8 cellular contexts compared by ENCODE assay signal in genomic region chr17:67390646-67391480, GRCh38. TPM values are rescaled to one million over a fixed set of nuclear protein-coding genes. Genes with fewer than 3 reads are reported as not detected.
A peak's percentile ranks its signal among the peaks of the same experiment; 100 is the strongest.
DNase-seq lines count a peak whose midpoint lies in the region; ATAC-seq and TF ChIP-seq lines count a peak whose summit lies in the region.

No MANE protein-coding gene starts in this region.

- whole genome bisulfite sequencing in transverse colon (ENCODE audit: low coverage in 1 of 2), 2 donors: 57 to 68% methylated on average over 7 to 9 of the region's 9 CpGs

- in situ Hi-C loops in transverse colon (cut with MboI; ENCODE audit: low pct_ligation_motif_present in 1 of 4, low pct_unique_long_range_greater_than_20kb in 1 of 4, low sequenced_read_pairs in 3 of 4): loop anchor here in 2 of 4 donors (10.0 to 25.0 kb wide), 3 partner anchors 74 to 296 kb away; no protein-coding TSS in a partner anchor

- POLR2A ChIA-PET in naive thymus-derived CD4-positive, alpha-beta T cell (lab: Charles Lee): interaction anchor here (0.6 to 6.6 kb wide), 13 partner anchors 8 to 85 kb away, joined by 3 to 53 read pairs (median 11); partner anchors contain the start of gene PITPNC1

- peak overlapping the region; percentile 66 to 90 (median 84) for H3K4me3 Mint-ChIP-seq in naive thymus-derived CD4-positive, alpha-beta T cell

- no peaks in the 10 kb centered on the region for H3K27me3 Mint-ChIP-seq in naive thymus-derived CD4-positive, alpha-beta T cell

- H3K4me1 ChIP-seq in naive thymus-derived CD4-positive, alpha-beta T cell (ENCODE audit: control insufficient read depth in 2 of 2, insufficient read depth in 2 of 2, low read length in 2 of 2): peaks cover 29 to 47% of the 10 kb centered on the region in 2 donors
- H3K4me1 ChIP-seq in transverse colon: peaks cover 0 to 7% (median 3%) of the 10 kb centered on the region in 4 donors

- H3K9me3 Mint-ChIP-seq in naive thymus-derived CD4-positive, alpha-beta T cell: peaks cover 0 to 2% (median 0%) of the 10 kb centered on the region in 11 donors

- H3K9me3 ChIP-seq in MG63 (no peaks in the 10 kb centered on the region), transverse colon (no peaks in the 10 kb centered on the region)
- H3K9me3 ChIP-seq in naive thymus-derived CD4-positive, alpha-beta T cell (ENCODE audit: control insufficient read depth in 2 of 3, low read length in 3 of 3): no peaks in the 10 kb centered on the region

- TF ChIP-seq EP300 in transverse colon (IDR thresholded peaks at IDR 0.05; ENCODE audit: low read depth): no peak

- H3K36me3 ChIP-seq in MG63: no peaks in the 10 kb centered on the region
- peaks cover 0 to 5% (median 0%) of the 10 kb centered on the region in 3 experiments for H3K36me3 ChIP-seq in naive thymus-derived CD4-positive, alpha-beta T cell (ENCODE audit: control insufficient read depth in 2 of 3, insufficient read depth in 3 of 3, low read length in 3 of 3)
- H3K36me3 ChIP-seq in transverse colon: no peaks in the 10 kb centered on the region

- no peaks in the 10 kb centered on the region for H3K27me3 ChIP-seq in MG63
- no peaks in the 10 kb centered on the region for H3K27me3 ChIP-seq in naive thymus-derived CD4-positive, alpha-beta T cell (ENCODE audit: control insufficient read depth in 2 of 2, insufficient read depth in 2 of 2, low read length in 2 of 2)
- H3K27me3 ChIP-seq in transverse colon: no peaks in the 10 kb centered on the region

- H3K4me3 ChIP-seq in MG63 (no peak overlapping the region), transverse colon (no peak overlapping the region)
- peak overlapping the region; percentile 34 for H3K4me3 ChIP-seq in naive thymus-derived CD4-positive, alpha-beta T cell (ENCODE audit: low read length)

- H3K27ac Mint-ChIP-seq in naive thymus-derived CD4-positive, alpha-beta T cell: peak overlapping the region; percentile 85 to 99 (median 95)

- no peak for TF ChIP-seq CTCF in transverse colon (IDR thresholded peaks at IDR 0.05)

- CTCF ChIA-PET in naive thymus-derived CD4-positive, alpha-beta T cell (lab: Charles Lee): interaction anchor here (0.7 to 3.0 kb wide), 7 partner anchors 8 to 93 kb away, joined by 3 to 11 read pairs (median 4); no protein-coding TSS in a partner anchor

- peaks cover 47 to 95% (median 73%) of the 10 kb centered on the region in 7 donors for H3K4me1 Mint-ChIP-seq in naive thymus-derived CD4-positive, alpha-beta T cell

- peaks cover 0 to 35% (median 17%) of the 10 kb centered on the region in 5 donors for H3K36me3 Mint-ChIP-seq in naive thymus-derived CD4-positive, alpha-beta T cell

- DNase-seq in GM04503 (ENCODE audit: low read depth) (peak; percentile 92), MG63 (peak; percentile 73), transverse colon (peak; percentile 41), NCI-H2107 treated with DMSO at 0.1 percent for 48 hours (lab: John Stamatoyannopoulos, UW; ENCODE audit: unreplicated experiment) (no peak)
- peak; percentile 46 to 60 for DNase-seq in activated CD4-positive, alpha-beta T cell treated with anti-CD3 and anti-CD28 coated beads for 4 hours
- peak; percentile 5 for DNase-seq in effector CD8-positive, alpha-beta T cell (lab: John Stamatoyannopoulos, UW)
- DNase-seq in naive thymus-derived CD4-positive, alpha-beta T cell: peak in 6 of 9 donors; percentile 50 to 74 (median 62)

- H3K27ac ChIP-seq in naive thymus-derived CD4-positive, alpha-beta T cell (ENCODE audit: low read depth, low read length): peak overlapping the region; percentile 76
- peak overlapping the region; percentile 38 to 60 (median 48) for H3K27ac ChIP-seq in transverse colon

- intact Hi-C loops in naive thymus-derived CD4-positive, alpha-beta T cell (cut with micrococcal nuclease): loop anchor here (1.0 to 2.0 kb wide), 8 partner anchors 9 to 62 kb away; no protein-coding TSS in a partner anchor
- intact Hi-C loops in transverse colon (cut with DNase I; ENCODE audit: low total_unique reads): loop anchor here (5.0 kb wide), 1 partner anchor 86 kb away; no protein-coding TSS in a partner anchor

- peak; percentile 95 for ATAC-seq in GM21825 (IDR thresholded peaks at IDR 0.05; ENCODE audit: unreplicated experiment)
- peak; percentile 89 for ATAC-seq in naive thymus-derived CD4-positive, alpha-beta T cell

- TF ChIP-seq POLR2A in transverse colon (IDR thresholded peaks at IDR 0.05): no peak

RNA-seq across cellular contexts. Expression of gene PITPNC1, which starts 13.8 kb away (rescaled TPM):
- 0.49 and 0.99 TPM in 2 replicates for total RNA-seq in MG63 (2014; rRNA removed; shearing (Covaris generic); ENCODE audit: low replicate concordance)
- 100 to 1,000 TPM in 2 of 5 experiments, 10 to 100 TPM in 3; 53.1 to 108 (median 99.6) TPM for total RNA-seq in naive thymus-derived CD4-positive, alpha-beta T cell
- 100 to 1,000 TPM; 117 to 148 TPM for polyA plus RNA-seq in naive thymus-derived CD4-positive, alpha-beta T cell
- total RNA-seq in transverse colon: 10 to 100 TPM in 1 of 4 donors, 1 to 10 TPM in 3; 1.6 to 10.3 (median 4.0) TPM

RNA-seq across cellular contexts. Expression of gene PSMD12, which starts 24.5 kb away (rescaled TPM):
- total RNA-seq in MG63 (2014; rRNA removed; shearing (Covaris generic); ENCODE audit: low replicate concordance): 20.5 and 53.9 TPM in 2 replicates
- 10 to 100 TPM; 35.8 to 54.4 (median 40.5) TPM for total RNA-seq in naive thymus-derived CD4-positive, alpha-beta T cell
- 10 to 100 TPM; 30.4 to 37.1 TPM for polyA plus RNA-seq in naive thymus-derived CD4-positive, alpha-beta T cell
- 10 to 100 TPM in 2 of 4 donors, 1 to 10 TPM in 2; 7.2 to 25.2 (median 12.5) TPM for total RNA-seq in transverse colon

Comparison
In these comparisons a context has a peak if more than half of its experiments do, and no peak if none do; other contexts are left out.
1. RNA of gene PITPNC1, which starts 13.8 kb away (total RNA-seq): 53.1 to 108 TPM in naive thymus-derived CD4-positive, alpha-beta T cell; 1.6 to 10.3 TPM in transverse colon and 0.49 to 0.99 TPM in MG63; every median in the first group is over 4 times any median in the second.